8 cellular contexts compared by ENCODE assay signal in genomic region chr4:54714631-54715030, GRCh38.
"Had no signal": no experiment of that assay in that cellular context is flagged by ENCODE, and none has a peak within 500 bp of the region (broad histone marks: within the 10 kb centered on the region; RNA-seq: fewer than 3 reads in every experiment).

No MANE protein-coding gene starts in this region.

- H3K36me3 Mint-ChIP-seq: IgD-negative memory B cell had no signal

- H3K4me3 Mint-ChIP-seq: HFFc6, IgD-negative memory B cell had no signal

- H3K9me3 Mint-ChIP-seq: HFFc6, IgD-negative memory B cell had no signal

- ATAC-seq: HCT116, HepG2 had no signal

- H3K4me3 ChIP-seq: GM23248, HAP-1 had no signal

- H3K27ac Mint-ChIP-seq: HFFc6, IgD-negative memory B cell had no signal

- DNase-seq: GM23248, GOT3, H7, HFFc6 had no signal
